In the genomic region with DNA sequence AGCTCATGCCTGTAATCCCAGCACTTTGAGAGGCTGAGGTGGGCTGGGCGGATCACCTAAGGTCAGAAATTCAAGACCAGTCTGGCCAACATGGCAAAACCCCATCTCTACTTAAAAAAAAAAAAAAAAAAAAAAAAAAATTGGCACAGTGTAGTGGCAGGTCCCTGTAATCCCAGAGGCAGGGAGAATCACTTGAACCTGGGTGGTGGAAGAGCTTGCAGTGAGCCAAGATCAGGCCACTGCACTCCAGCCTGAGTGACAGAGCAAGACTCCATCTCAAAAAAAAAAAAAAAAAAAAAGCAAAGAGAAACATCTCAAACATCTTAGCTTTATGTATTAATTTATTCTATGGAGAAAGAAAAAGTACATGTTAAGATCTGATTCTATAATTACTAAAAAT, we compare ENCODE assay signal across 5 cellular contexts.
A peak's percentile ranks its signal among the peaks of the same experiment; 100 is the strongest.
DNase-seq lines count a peak whose midpoint lies in the region; ATAC-seq and TF ChIP-seq lines count a peak whose summit lies in the region.
"Not testable (repeated sequence)": the region's sequence is repeated elsewhere in the genome, so short reads cannot be mapped to it uniquely, and the experiment has no call there.

No MANE protein-coding gene starts in this region.

- not testable (repeated sequence) for TF ChIP-seq CTCF in CD4-positive, alpha-beta T cell (IDR thresholded peaks at IDR 0.05); heart left ventricle (IDR thresholded peaks at IDR 0.05)

- H3K27ac ChIP-seq in CD4-positive, alpha-beta T cell (ENCODE audit: low read depth, low read length), result not testable (repeated sequence)
- peak overlapping the region in 4 of 12 donors; percentile 68 to 88 (median 72) for H3K27ac ChIP-seq in heart left ventricle

- not testable (repeated sequence) for DNase-seq in CD4-positive, alpha-beta T cell; left ventricle myocardium superior
- peak; percentile 33 for DNase-seq in DMS53 treated with DMSO at 0.1 percent for 48 hours (lab: John Stamatoyannopoulos, UW; ENCODE audit: unreplicated experiment)
- DNase-seq in KBM-7, result peak; percentile 7
- DNase-seq in heart left ventricle, result peak in 1 of 5 donors; percentile 28

- H3K36me3 ChIP-seq in heart left ventricle, result not testable (repeated sequence)

- not testable (repeated sequence) for H3K27me3 Mint-ChIP-seq in CD4-positive, alpha-beta T cell

- H3K9me3 Mint-ChIP-seq in CD4-positive, alpha-beta T cell, result peaks cover 11% of the 10 kb centered on the region

- POLR2A ChIA-PET in CD4-positive, alpha-beta T cell (lab: Charles Lee), result interaction anchor here (0.6 to 2.1 kb wide), 5 partner anchors 59 to 236 kb away, joined by 3 to 7 read pairs (median 4); no protein-coding TSS in a partner anchor

- TF ChIP-seq POLR2A in heart left ventricle (IDR thresholded peaks at IDR 0.05), result not testable (repeated sequence)

- in situ Hi-C loops in KBM-7 (cut with MboI; ENCODE audit: low pct_unique_long_range_greater_than_20kb, low sequenced_read_pairs), result not testable (repeated sequence)

- WGBS in heart left ventricle, 4 donors, result 85 to 88% (median 85%) methylated on average over 1 of the region's 1 CpG

- ATAC-seq in CD4-positive, alpha-beta T cell (ENCODE audit: poor library complexity), result not testable (repeated sequence)
- ATAC-seq in heart left ventricle (peak; percentile 86 to 89 (median 86)), left ventricle myocardium superior (peak; percentile 90)

- intact Hi-C loops in CD4-positive, alpha-beta T cell (cut with DNase I, micrococcal nuclease); left ventricle myocardium superior (cut with micrococcal nuclease): not testable (repeated sequence)
- intact Hi-C loops in heart left ventricle (cut with DNase I), result loop anchor here in 1 of 10 donors (5.0 kb wide), 1 partner anchor 183 kb away; no protein-coding TSS in a partner anchor

- peaks cover 29% of the 10 kb centered on the region for H3K4me1 Mint-ChIP-seq in CD4-positive, alpha-beta T cell (ENCODE audit: low read depth)

- H3K4me1 ChIP-seq in heart left ventricle, result peaks cover 0 to 21% (median 11%) of the 10 kb centered on the region in 12 donors

- H3K36me3 Mint-ChIP-seq in CD4-positive, alpha-beta T cell (ENCODE audit: low read depth), result peaks cover 65% of the 10 kb centered on the region

- H3K4me3 ChIP-seq in heart left ventricle, result not testable (repeated sequence)

- CTCF ChIA-PET in CD4-positive, alpha-beta T cell (lab: Charles Lee), result not testable (repeated sequence)

- H3K4me3 Mint-ChIP-seq in CD4-positive, alpha-beta T cell, result not testable (repeated sequence)

- not testable (repeated sequence) for H3K27me3 ChIP-seq in CD4-positive, alpha-beta T cell (ENCODE audit: control insufficient read depth, insufficient read depth, low read length); heart left ventricle

- H3K9me3 ChIP-seq in CD4-positive, alpha-beta T cell (ENCODE audit: control insufficient read depth, low read length), result peaks cover 38% of the 10 kb centered on the region
- H3K9me3 ChIP-seq in heart left ventricle, result not testable (repeated sequence)

- H3K27ac Mint-ChIP-seq in CD4-positive, alpha-beta T cell, result peak overlapping the region; percentile 76
